Comparison of ENCODE assay signal across 8 cellular contexts in the genomic region with DNA sequence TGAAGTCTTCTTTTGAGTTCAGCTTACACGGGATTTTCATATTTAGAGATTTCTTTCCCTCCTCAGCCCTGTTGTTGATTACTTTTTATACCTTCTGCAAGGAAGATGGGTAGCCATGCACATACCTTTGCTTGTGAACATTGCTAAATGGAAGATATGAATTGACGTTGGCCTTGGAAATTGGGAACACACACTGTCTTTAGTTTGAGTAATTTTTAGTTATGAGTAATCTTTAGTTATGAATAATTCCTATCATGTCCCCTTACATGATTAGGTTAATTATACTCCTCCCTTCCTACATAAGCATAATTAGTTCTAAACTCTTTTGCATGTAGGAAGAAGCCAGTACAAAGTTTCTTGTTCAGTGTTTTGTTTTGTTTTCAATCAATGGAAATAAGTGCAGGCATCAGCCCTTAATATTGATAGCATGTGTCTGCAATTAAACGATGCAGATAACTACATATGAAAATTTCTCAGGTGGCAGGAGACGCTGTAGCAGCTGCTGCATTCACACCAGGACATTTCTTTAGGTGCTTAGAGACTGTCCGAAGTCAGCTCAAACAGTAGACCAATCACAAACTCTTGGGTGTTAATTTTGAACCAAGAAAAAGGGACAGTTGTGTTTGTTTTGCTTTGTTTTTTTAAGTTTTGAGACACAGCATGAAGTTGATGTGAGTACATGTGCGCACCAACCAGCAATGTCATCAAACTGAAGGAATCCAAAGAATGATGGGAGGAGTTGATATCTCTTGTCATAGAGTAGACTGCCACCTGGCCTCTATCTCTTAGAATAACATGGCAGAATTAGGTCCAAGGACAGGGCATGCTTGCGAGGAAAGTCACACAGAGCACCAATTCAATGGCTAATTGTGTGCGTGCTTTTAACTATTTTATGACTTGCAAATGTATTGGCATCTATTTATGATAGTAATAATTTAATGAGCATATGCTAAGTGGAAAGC. TPM values are rescaled to one million over a fixed set of nuclear protein-coding genes. Genes with fewer than 3 reads are reported as not detected.
A peak's percentile ranks its signal among the peaks of the same experiment; 100 is the strongest.
DNase-seq lines count a peak whose midpoint lies in the region; ATAC-seq and TF ChIP-seq lines count a peak whose summit lies in the region.

No MANE protein-coding gene starts in this region.

- no peaks in the 10 kb centered on the region for H3K27me3 Mint-ChIP-seq in activated T-cell treated with anti-CD3 and anti-CD28 coated beads, Interleukin-2, amount 50 U/mL, for 24 hours
- H3K27me3 Mint-ChIP-seq in stimulated activated naive CD8-positive, alpha-beta T cell treated with anti-CD3 and anti-CD28 coated beads, Interleukin-15, amount 100 ng/mL, for 72 hours: no peaks in the 10 kb centered on the region

- DNase-seq in activated T-cell treated with anti-CD3 and anti-CD28 coated beads, Interleukin-2, amount 50 U/mL, for 24 hours: no peak
- no peak for DNase-seq in activated T-cell treated with anti-CD3 and anti-CD28 coated beads, Interleukin-2, amount 50 U/mL, for 1 hour
- no peak for DNase-seq in left cardiac atrium
- DNase-seq in stimulated activated naive CD8-positive, alpha-beta T cell treated with anti-CD3 and anti-CD28 coated beads, Interleukin-15, amount 100 ng/mL, for 72 hours: no peak

- ATAC-seq in SK-N-SH treated with all-trans-retinoic acid at 6 μM for 48 hours (peak; percentile 67; the same call in 2 of the 3 replicates), left cardiac atrium (peak; percentile 25 to 38), GM21515 (IDR thresholded peaks at IDR 0.05; ENCODE audit: unreplicated experiment) (no peak), HG03378 (IDR thresholded peaks at IDR 0.05; ENCODE audit: unreplicated experiment) (no peak), HG03159 (IDR thresholded peaks at IDR 0.05; ENCODE audit: unreplicated experiment) (no peak)
- ATAC-seq in stimulated activated naive CD8-positive, alpha-beta T cell treated with anti-CD3 and anti-CD28 coated beads, Interleukin-15, amount 100 ng/mL, for 72 hours: peak; percentile 66

- H3K4me3 Mint-ChIP-seq in activated T-cell treated with anti-CD3 and anti-CD28 coated beads, Interleukin-2, amount 50 U/mL, for 24 hours: no peak overlapping the region
- no peak overlapping the region for H3K4me3 Mint-ChIP-seq in stimulated activated naive CD8-positive, alpha-beta T cell treated with anti-CD3 and anti-CD28 coated beads, Interleukin-15, amount 100 ng/mL, for 72 hours

- H3K27ac Mint-ChIP-seq in activated T-cell treated with anti-CD3 and anti-CD28 coated beads, Interleukin-2, amount 50 U/mL, for 24 hours: peak overlapping the region; percentile 83
- H3K27ac Mint-ChIP-seq in stimulated activated naive CD8-positive, alpha-beta T cell treated with anti-CD3 and anti-CD28 coated beads, Interleukin-15, amount 100 ng/mL, for 72 hours: no peak overlapping the region

- intact Hi-C loops in left cardiac atrium (cut with DNase I): no loop called here

- peaks cover 30% of the 10 kb centered on the region for H3K4me1 Mint-ChIP-seq in activated T-cell treated with anti-CD3 and anti-CD28 coated beads, Interleukin-2, amount 50 U/mL, for 24 hours (ENCODE audit: low read depth)
- H3K4me1 Mint-ChIP-seq in stimulated activated naive CD8-positive, alpha-beta T cell treated with anti-CD3 and anti-CD28 coated beads, Interleukin-15, amount 100 ng/mL, for 72 hours: peaks cover 2% of the 10 kb centered on the region

- peaks cover 80% of the 10 kb centered on the region for H3K36me3 Mint-ChIP-seq in activated T-cell treated with anti-CD3 and anti-CD28 coated beads, Interleukin-2, amount 50 U/mL, for 24 hours (ENCODE audit: low read depth)

- H3K9me3 Mint-ChIP-seq in activated T-cell treated with anti-CD3 and anti-CD28 coated beads, Interleukin-2, amount 50 U/mL, for 24 hours: no peaks in the 10 kb centered on the region
- no peaks in the 10 kb centered on the region for H3K9me3 Mint-ChIP-seq in stimulated activated naive CD8-positive, alpha-beta T cell treated with anti-CD3 and anti-CD28 coated beads, Interleukin-15, amount 100 ng/mL, for 72 hours

TF ChIP-seq in SK-N-SH treated with all-trans-retinoic acid at 6 μM for 48 hours, 23 proteins besides CTCF, POLR2A, EP300 and RAD21:
- TF ChIP-seq RARB (CRISPR knock-in tag; IDR thresholded peaks at IDR 0.05) (no peak), CSDC2 (CRISPR knock-in tag; IDR thresholded peaks at IDR 0.05) (no peak), TCF4 (CRISPR knock-in tag; IDR thresholded peaks at IDR 0.05; ENCODE audit: borderline replicate concordance) (no peak), TSHZ2 (CRISPR knock-in tag; IDR thresholded peaks at IDR 0.05) (no peak), TOX (CRISPR knock-in tag; IDR thresholded peaks at IDR 0.05; ENCODE audit: borderline replicate concordance) (no peak), SNAI2 (CRISPR knock-in tag; IDR thresholded peaks at IDR 0.05) (no peak), ZFP30 (CRISPR knock-in tag; IDR thresholded peaks at IDR 0.05) (no peak), ZNF70 (CRISPR knock-in tag; IDR thresholded peaks at IDR 0.05) (no peak), ESRRG (CRISPR knock-in tag; IDR thresholded peaks at IDR 0.05) (no peak), PPARA (CRISPR knock-in tag; IDR thresholded peaks at IDR 0.05; ENCODE audit: borderline replicate concordance) (no peak), OSR1 (CRISPR knock-in tag; IDR thresholded peaks at IDR 0.05) (no peak), ZFP3 (CRISPR knock-in tag; IDR thresholded peaks at IDR 0.05) (no peak), ISL1 (CRISPR knock-in tag; IDR thresholded peaks at IDR 0.05) (no peak), ARNTL (CRISPR knock-in tag; IDR thresholded peaks at IDR 0.05; ENCODE audit: borderline replicate concordance, low read depth) (no peak), ZNF8 (CRISPR knock-in tag; IDR thresholded peaks at IDR 0.05) (no peak)
- TF ChIP-seq, protein P1, sequence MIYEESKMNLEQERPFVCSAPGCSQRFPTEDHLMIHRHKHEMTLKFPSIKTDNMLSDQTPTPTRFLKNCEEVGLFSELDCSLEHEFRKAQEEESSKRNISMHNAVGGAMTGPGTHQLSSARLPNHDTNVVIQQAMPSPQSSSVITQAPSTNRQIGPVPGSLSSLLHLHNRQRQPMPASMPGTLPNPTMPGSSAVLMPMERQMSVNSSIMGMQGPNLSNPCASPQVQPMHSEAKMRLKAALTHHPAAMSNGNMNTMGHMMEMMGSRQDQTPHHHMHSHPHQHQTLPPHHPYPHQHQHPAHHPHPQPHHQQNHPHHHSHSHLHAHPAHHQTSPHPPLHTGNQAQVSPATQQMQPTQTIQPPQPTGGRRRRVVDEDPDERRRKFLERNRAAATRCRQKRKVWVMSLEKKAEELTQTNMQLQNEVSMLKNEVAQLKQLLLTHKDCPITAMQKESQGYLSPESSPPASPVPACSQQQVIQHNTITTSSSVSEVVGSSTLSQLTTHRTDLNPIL (CRISPR knock-in tag; IDR thresholded peaks at IDR 0.05; ENCODE audit: low read depth): no peak

RNA-seq across cellular contexts. Expression of gene SMARCA2, which starts 51.4 kb away (rescaled TPM):
- 100 to 1,000 TPM in 1 of 2 donors, 10 to 100 TPM in 1; 77.4 to 115 TPM for total RNA-seq in left cardiac atrium

Comparison
In these comparisons a context has a peak if more than half of its experiments do, and no peak if none do; other contexts are left out.
1. ATAC-seq: peak in SK-N-SH treated with all-trans-retinoic acid at 6 μM for 48 hours (single experiment), left cardiac atrium (2 of 2) and stimulated activated naive CD8-positive, alpha-beta T cell treated with anti-CD3 and anti-CD28 coated beads, Interleukin-15, amount 100 ng/mL, for 72 hours (single experiment); none in GM21515 (single experiment), HG03378 (single experiment) and HG03159 (single experiment).